10 cellular contexts compared by ENCODE assay signal in the genomic region with DNA sequence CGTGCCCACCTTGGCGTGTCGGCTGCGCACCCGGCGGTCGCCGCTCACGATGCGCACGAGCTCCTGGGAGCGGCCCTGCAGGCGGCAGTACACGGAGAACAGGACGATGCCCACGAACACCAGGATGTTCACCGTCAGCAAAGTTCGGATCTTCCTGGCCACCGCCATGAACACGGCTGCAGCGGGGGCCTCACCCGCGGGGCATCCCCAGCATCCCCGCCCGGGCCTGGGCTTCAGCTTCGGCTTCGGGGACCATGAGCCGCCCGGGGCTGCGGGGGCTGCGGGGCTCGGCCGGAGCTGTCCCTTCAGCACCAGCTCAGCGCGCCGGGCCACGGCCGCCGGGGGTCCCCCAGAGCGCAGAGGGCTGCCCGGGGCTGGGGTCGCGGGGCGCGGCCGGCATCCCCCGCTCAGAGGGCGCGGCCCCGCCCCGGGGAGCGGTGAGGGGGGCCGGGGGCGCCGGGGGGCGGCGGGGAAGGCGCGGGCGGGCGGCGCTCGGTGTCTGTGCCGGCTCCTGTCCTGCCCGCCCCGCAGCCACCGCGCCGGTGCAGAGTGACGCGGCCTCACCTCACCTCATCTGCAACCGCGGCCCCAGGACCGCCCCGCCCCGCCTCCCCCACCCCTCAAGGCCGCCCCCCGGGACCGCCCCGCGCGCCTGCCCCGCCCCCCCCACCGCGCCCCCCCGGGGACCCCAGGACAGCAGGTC. TPM values are rescaled to one million over a fixed set of nuclear protein-coding genes. Genes with fewer than 3 reads are reported as not detected.
DNase-seq lines count a peak whose midpoint lies in the region; ATAC-seq, FAIRE-seq and TF ChIP-seq lines count a peak whose summit lies in the region.
"Had no signal": no experiment of that assay in that cellular context is flagged by ENCODE, and none has a peak within 500 bp of the region (broad histone marks: within the 10 kb centered on the region; RNA-seq: fewer than 3 reads in every experiment).

Gene GALNT9 (minus strand): TSS at position 554 of the 703 bp plus-strand sequence. CDS start 386 bp downstream, at position 168.

- peaks cover 66% of the 10 kb centered on the region for H3K27me3 Mint-ChIP-seq in activated naive CD8-positive, alpha-beta T cell treated with anti-CD3 and anti-CD28 coated beads for 36 hours
- H3K27me3 Mint-ChIP-seq in immature natural killer cell (ENCODE audit: low read depth in 3 of 3): peaks cover 8 to 13% (median 10%) of the 10 kb centered on the region in 3 donors

- H3K27me3 ChIP-seq in ACC112 (ENCODE audit: insufficient read depth, low read length): peaks cover 36% of the 10 kb centered on the region

- FAIRE-seq in kidney (lab: Jason Lieb, UNC): no peak
- FAIRE-seq: pancreas had no signal

- no peak within 1 kb of the TSS for H3K27ac Mint-ChIP-seq in activated naive CD8-positive, alpha-beta T cell treated with anti-CD3 and anti-CD28 coated beads for 36 hours
- no peak within 1 kb of the TSS for H3K27ac Mint-ChIP-seq in immature natural killer cell

- H3K79me2 ChIP-seq in ACC112 (ENCODE audit: control insufficient read depth, insufficient read depth, low read length, unreplicated experiment): no peaks in the 10 kb centered on the region

- ATAC-seq in GM21447 (IDR thresholded peaks at IDR 0.05; ENCODE audit: unreplicated experiment): no peak
- ATAC-seq in HG03045 (IDR thresholded peaks at IDR 0.05; ENCODE audit: unreplicated experiment): no peak

- H3K27ac ChIP-seq in ACC112 (ENCODE audit: low read depth, low read length) (no peak within 1 kb of the TSS), kidney (ENCODE audit: low read depth in 2 of 2, low read length in 2 of 2) (no peak within 1 kb of the TSS)
- H3K27ac ChIP-seq: pancreas had no signal

- H3K9me3 ChIP-seq in kidney (ENCODE audit: control insufficient read depth in 1 of 2, low read length in 2 of 2): no peaks in the 10 kb centered on the region
- H3K9me3 ChIP-seq: pancreas had no signal

- no peaks in the 10 kb centered on the region for H3K9me3 Mint-ChIP-seq in activated naive CD8-positive, alpha-beta T cell treated with anti-CD3 and anti-CD28 coated beads for 36 hours
- peaks cover 0 to 5% (median 0%) of the 10 kb centered on the region in 6 donors for H3K9me3 Mint-ChIP-seq in immature natural killer cell

- DNase-seq in GM03348 (ENCODE audit: low spot score) (peak; percentile 42), kidney (peak; percentile 72), immature natural killer cell (no peak), NCI-H2107 treated with DMSO at 0.1 percent for 48 hours (lab: John Stamatoyannopoulos, UW; ENCODE audit: unreplicated experiment) (no peak)
- peak; percentile 38 for DNase-seq in activated naive CD8-positive, alpha-beta T cell treated with anti-CD3 and anti-CD28 coated beads for 36 hours
- DNase-seq: DMS153 had no signal

- H3K4me3 ChIP-seq in ACC112 (ENCODE audit: low read depth, low read length) (peak within 1 kb of the TSS; percentile 67), kidney (ENCODE audit: low read length in 2 of 2) (no peak within 1 kb of the TSS)
- H3K4me3 ChIP-seq: pancreas had no signal

- no peak for TF ChIP-seq CTCF in kidney (IDR thresholded peaks at IDR 0.05; ENCODE audit: borderline replicate concordance, extremely low read depth, insufficient read depth)

- no peak within 1 kb of the TSS for H3K4me3 Mint-ChIP-seq in activated naive CD8-positive, alpha-beta T cell treated with anti-CD3 and anti-CD28 coated beads for 36 hours
- no peak within 1 kb of the TSS for H3K4me3 Mint-ChIP-seq in immature natural killer cell

- intact Hi-C loops in kidney (cut with DNase I): no loop called here

- no peaks in the 10 kb centered on the region for H3K36me3 Mint-ChIP-seq in activated naive CD8-positive, alpha-beta T cell treated with anti-CD3 and anti-CD28 coated beads for 36 hours
- peaks cover 0 to 5% (median 0%) of the 10 kb centered on the region in 3 donors for H3K36me3 Mint-ChIP-seq in immature natural killer cell

- no peak within 1 kb of the TSS for H2AFZ ChIP-seq in ACC112 (ENCODE audit: low read length, unreplicated experiment)

- peaks cover 14% of the 10 kb centered on the region for H3K4me1 Mint-ChIP-seq in activated naive CD8-positive, alpha-beta T cell treated with anti-CD3 and anti-CD28 coated beads for 36 hours
- peaks cover 0 to 2% of the 10 kb centered on the region in 2 donors for H3K4me1 Mint-ChIP-seq in immature natural killer cell

- H3K4me1 ChIP-seq in ACC112 (ENCODE audit: control insufficient read depth, insufficient read depth, low read length, unreplicated experiment): peaks cover 35% of the 10 kb centered on the region
- peaks cover 0 to 8% of the 10 kb centered on the region in 2 donors for H3K4me1 ChIP-seq in kidney (ENCODE audit: control insufficient read depth in 1 of 2, insufficient read depth in 1 of 2, low read depth in 1 of 2, low read length in 2 of 2)
- H3K4me1 ChIP-seq: pancreas had no signal

- no peak within 1 kb of the TSS for H3K9ac ChIP-seq in kidney (ENCODE audit: low read length in 2 of 2)

- H3K36me3 ChIP-seq in ACC112 (ENCODE audit: insufficient read depth, low read length): no peaks in the 10 kb centered on the region
- no peaks in the 10 kb centered on the region for H3K36me3 ChIP-seq in kidney (ENCODE audit: control insufficient read depth in 1 of 2, insufficient read depth in 2 of 2, low read length in 2 of 2)
- H3K36me3 ChIP-seq: pancreas had no signal

RNA-seq across cellular contexts. Expression of gene GALNT9, which starts in this region (rescaled TPM):
- total RNA-seq in activated naive CD8-positive, alpha-beta T cell treated with anti-CD3 and anti-CD28 coated beads for 36 hours: not detected
- 20.7 TPM for total RNA-seq in kidney
- polyA plus RNA-seq in kidney (ENCODE audit: insufficient read depth, low read depth, low replicate concordance) (4.8 TPM), immature natural killer cell (not detected)

Comparison
In these comparisons a context has a peak if more than half of its experiments do, and no peak if none do; other contexts are left out.
1. RNA of gene GALNT9 (total RNA-seq): 20.7 TPM in kidney (single experiment); not detected in activated naive CD8-positive, alpha-beta T cell treated with anti-CD3 and anti-CD28 coated beads for 36 hours; every median in the first group is over 10 times any median in the second.
2. Peak in DNase-seq in activated naive CD8-positive, alpha-beta T cell treated with anti-CD3 and anti-CD28 coated beads for 36 hours; RNA of the gene not detected or under 1 TPM.
3. DNase-seq: peak in GM03348 (single experiment) and kidney (single experiment); none in immature natural killer cell (0 of 3) and NCI-H2107 treated with DMSO at 0.1 percent for 48 hours (single experiment).